In genomic region chr10:124230586-124231187, GRCh38 we compare ENCODE assay signal across 20 cellular contexts.
DNase-seq lines count a peak whose midpoint lies in the region; ATAC-seq, FAIRE-seq and TF ChIP-seq lines count a peak whose summit lies in the region.
"Had no signal": no experiment of that assay in that cellular context is flagged by ENCODE, and none has a peak within 500 bp of the region (broad histone marks: within the 10 kb centered on the region; RNA-seq: fewer than 3 reads in every experiment).

No MANE protein-coding gene starts in this region.

- H2AK5ac ChIP-seq in H1 (ENCODE audit: low read depth, low read length) (no peak overlapping the region), trophoblast cell (ENCODE audit: low read length) (no peak overlapping the region)

- TF ChIP-seq RAD21 in HepG2 (CRISPR knock-in tag; IDR thresholded peaks at IDR 0.05) (no peak), H1 (IDR thresholded peaks at IDR 0.05 in 1 of 2, conservative IDR thresholded peaks at IDR 0.05 in 1 of 2; ENCODE audit: low read depth in 2 of 2, low read length in 2 of 2) (no peak)

- H4K12ac ChIP-seq in trophoblast cell (ENCODE audit: low read depth, low read length), result no peak overlapping the region

- H3K36me3 Mint-ChIP-seq in activated CD4-positive, alpha-beta memory T cell treated with anti-CD3 and anti-CD28 coated beads for 36 hours, result no peaks in the 10 kb centered on the region
- H3K36me3 Mint-ChIP-seq: T-cell had no signal

- TF ChIP-seq POLR2A in HepG2 (IDR thresholded peaks at IDR 0.05; ENCODE audit: insufficient read depth in 1 of 2, low read depth in 2 of 2, low read length in 2 of 2), result no peak
- no peak for TF ChIP-seq POLR2A in right lobe of liver (IDR thresholded peaks at IDR 0.05)
- no peak for TF ChIP-seq POLR2A in H1 (IDR thresholded peaks at IDR 0.05; ENCODE audit: control extremely low read depth in 1 of 2, low read depth in 2 of 2, low read length in 2 of 2)
- TF ChIP-seq POLR2A in GM18505 (IDR thresholded peaks at IDR 0.05; ENCODE audit: borderline replicate concordance, extremely low read depth, insufficient read depth, insufficient read length), result no peak

- BruUV-seq in HepG2 (replicated peaks; lab: Mats Ljungman, UMichigan), result no TSS peak

- H3K79me2 ChIP-seq in HepG2 (ENCODE audit: insufficient read depth, low read length), result no peaks in the 10 kb centered on the region
- no peaks in the 10 kb centered on the region for H3K79me2 ChIP-seq in H1 (ENCODE audit: control insufficient read depth in 1 of 2, insufficient read depth in 2 of 2, low read length in 2 of 2)
- H3K79me2 ChIP-seq in trophoblast cell (ENCODE audit: control insufficient read depth, insufficient read depth, low read length, poor library complexity), result no peaks in the 10 kb centered on the region

- H3K9me3 ChIP-seq in HepG2 (ENCODE audit: low read length) (peaks cover 44% of the 10 kb centered on the region), right lobe of liver (no peaks in the 10 kb centered on the region), H1 (ENCODE audit: insufficient read depth in 2 of 2, low read depth in 1 of 2, low read length in 1 of 2) (peaks cover 0 to 32% of the 10 kb centered on the region in 2 experiments; a peak in 3 of 4 replicates), trophoblast cell (ENCODE audit: insufficient read depth, low read depth, low read length) (peaks cover 2% of the 10 kb centered on the region)
- H3K9me3 ChIP-seq: esophagus muscularis mucosa, gastroesophageal sphincter had no signal

- H3K56ac ChIP-seq in H1 (replicated peaks; ENCODE audit: insufficient read length, low read depth, low read length), result no peak overlapping the region

- H4K20me1 ChIP-seq in HepG2 (ENCODE audit: insufficient read depth, low read length), result no peaks in the 10 kb centered on the region
- H4K20me1 ChIP-seq in H1 (replicated peaks in 1 of 2; ENCODE audit: control insufficient read depth in 1 of 2, insufficient read depth in 2 of 2, low read length in 2 of 2), result no peaks in the 10 kb centered on the region

- H3K36me3 ChIP-seq in HepG2 (replicated peaks in 1 of 2; ENCODE audit: control insufficient read depth in 1 of 2, insufficient read depth in 2 of 2, low read length in 2 of 2) (no peaks in the 10 kb centered on the region), right lobe of liver (no peaks in the 10 kb centered on the region), H1 (ENCODE audit: control insufficient read depth in 2 of 4, insufficient read depth in 4 of 4, low read length in 3 of 4) (no peaks in the 10 kb centered on the region; a peak in 1 of 8 replicates), trophoblast cell (ENCODE audit: control insufficient read depth in 1 of 2, insufficient read depth in 2 of 2, low read length in 2 of 2) (no peaks in the 10 kb centered on the region)
- H3K36me3 ChIP-seq: esophagus muscularis mucosa, gastroesophageal sphincter had no signal

- TF ChIP-seq CTCF in HepG2 (CRISPR knock-in tag; IDR thresholded peaks at IDR 0.05), result no peak
- no peak for TF ChIP-seq CTCF in right lobe of liver (IDR thresholded peaks at IDR 0.05)
- no peak for TF ChIP-seq CTCF in H1 (IDR thresholded peaks at IDR 0.05; ENCODE audit: control extremely low read depth in 1 of 3, insufficient read depth in 1 of 3, low read depth in 1 of 3, low read length in 3 of 3)

- no peak for TF ChIP-seq EP300 in HepG2 (IDR thresholded peaks at IDR 0.05; ENCODE audit: low read depth in 2 of 2, low read length in 2 of 2)
- no peak for TF ChIP-seq EP300 in HepG2 (CRISPR knock-in tag; IDR thresholded peaks at IDR 0.05; ENCODE audit: borderline replicate concordance)
- TF ChIP-seq EP300 in H1 (IDR thresholded peaks at IDR 0.05; ENCODE audit: borderline replicate concordance in 1 of 2, low read depth in 2 of 2, low read length in 2 of 2), result no peak

- H3K18ac ChIP-seq in H1 (ENCODE audit: extremely low read depth, low read length), result no peak overlapping the region
- H3K18ac ChIP-seq in trophoblast cell (ENCODE audit: low read length), result no peak overlapping the region

- no peak overlapping the region for H4K91ac ChIP-seq in H1 (replicated peaks; ENCODE audit: insufficient read length, low read length)
- no peak overlapping the region for H4K91ac ChIP-seq in trophoblast cell (ENCODE audit: low read depth, low read length)

- no peak overlapping the region for H2BK20ac ChIP-seq in H1 (ENCODE audit: low read length)

- intact Hi-C loops in HepG2 (cut with micrococcal nuclease; ENCODE audit: unreplicated experiment), result no loop called here
- intact Hi-C loops in right lobe of liver (cut with DNase I), result no loop called here
- intact Hi-C loops in activated CD4-positive, alpha-beta memory T cell treated with anti-CD3 and anti-CD28 coated beads for 36 hours (cut with micrococcal nuclease), result loop anchor here (10.0 kb wide), 1 partner anchor 236 kb away; no protein-coding TSS in a partner anchor

- H3K9ac ChIP-seq in HepG2 (ENCODE audit: insufficient read depth, low read depth, low read length), result no peak overlapping the region
- H3K9ac ChIP-seq in H1 (replicated peaks in 1 of 4; ENCODE audit: extremely low read depth in 1 of 4, low read depth in 3 of 4, low read length in 3 of 4), result no peak overlapping the region
- H3K9ac ChIP-seq in trophoblast cell (ENCODE audit: low read length), result no peak overlapping the region

- no peak overlapping the region for H2BK5ac ChIP-seq in H1 (ENCODE audit: low read depth, low read length)
- H2BK5ac ChIP-seq in trophoblast cell (ENCODE audit: low read depth, low read length, poor library complexity), result no peak overlapping the region

- H4K8ac ChIP-seq in H1 (ENCODE audit: extremely low read depth, insufficient read depth, low read length), result no peak overlapping the region; the same call in 1 of the 2 replicates
- H4K8ac ChIP-seq in trophoblast cell (ENCODE audit: low read depth, low read length), result no peak overlapping the region

- H3K4me2 ChIP-seq in HepG2 (ENCODE audit: low read depth, low read length), result no peak overlapping the region
- no peak overlapping the region for H3K4me2 ChIP-seq in H1 (ENCODE audit: insufficient read depth in 1 of 2, low read depth in 2 of 2, low read length in 2 of 2)
- no peak overlapping the region for H3K4me2 ChIP-seq in trophoblast cell (ENCODE audit: low read length)
- H3K4me2 ChIP-seq: PC-9 had no signal

- no peaks in the 10 kb centered on the region for H3K27me3 Mint-ChIP-seq in activated CD4-positive, alpha-beta memory T cell treated with anti-CD3 and anti-CD28 coated beads for 36 hours
- H3K27me3 Mint-ChIP-seq: T-cell had no signal

- H3K27ac ChIP-seq in HepG2 (ENCODE audit: extremely low read length, insufficient read depth, low read length) (no peak overlapping the region), right lobe of liver (no peak overlapping the region), H1 (ENCODE audit: low read depth, low read length) (no peak overlapping the region), trophoblast cell (ENCODE audit: low read depth, low read length) (no peak overlapping the region)
- H3K27ac ChIP-seq: esophagus muscularis mucosa, gastroesophageal sphincter, PC-9 had no signal

- no peaks in the 10 kb centered on the region for H3K23me2 ChIP-seq in H1 (ENCODE audit: low read depth, low read length)

- 37% methylated on average over 11 of the region's 11 CpGs for WGBS in HepG2 (ENCODE audit: low lambda C conversion rate)
- WGBS in right lobe of liver (ENCODE audit: insufficient coverage, low coverage, low lambda C conversion rate, missing lambda C conversion rate), result 82% methylated on average over 11 of the region's 11 CpGs
- 88% methylated on average over 11 of the region's 11 CpGs; no CpG with 5 or more reads in 1 of the 2 experiments for WGBS in H1 (ENCODE audit: extremely low coverage in 1 of 2, insufficient coverage in 1 of 2, insufficient read length in 1 of 2, insufficient replicate concordance in 2 of 2, low coverage in 1 of 2, low lambda C conversion rate in 2 of 2, missing lambda C conversion rate in 1 of 2), 2 experiments
- no CpG with 5 or more reads among the region's 11 CpGs for WGBS in trophoblast cell (ENCODE audit: extremely low coverage, insufficient coverage, insufficient read length)

- H3K27me3 ChIP-seq in HepG2 (ENCODE audit: control insufficient read depth in 1 of 2, insufficient read depth in 2 of 2, low read length in 2 of 2), result peaks cover 1 to 8% of the 10 kb centered on the region in 2 experiments; a peak in 2 of 5 replicates
- H3K27me3 ChIP-seq in right lobe of liver, result no peaks in the 10 kb centered on the region
- H3K27me3 ChIP-seq in H1 (replicated peaks in 1 of 4; ENCODE audit: control insufficient read depth in 3 of 4, extremely low read depth in 1 of 4, insufficient read depth in 3 of 4, low read length in 3 of 4), result no peaks in the 10 kb centered on the region; a peak in 1 of 7 replicates
- no peaks in the 10 kb centered on the region for H3K27me3 ChIP-seq in trophoblast cell (ENCODE audit: insufficient read depth, low read length)
- H3K27me3 ChIP-seq: esophagus muscularis mucosa, gastroesophageal sphincter had no signal

- H3K4me1 ChIP-seq in HepG2 (ENCODE audit: insufficient read depth, low read length) (no peaks in the 10 kb centered on the region), right lobe of liver (no peaks in the 10 kb centered on the region), H1 (replicated peaks in 1 of 4; ENCODE audit: control insufficient read depth in 3 of 4, insufficient read depth in 4 of 4, low read length in 3 of 4) (no peaks in the 10 kb centered on the region; a peak in 1 of 7 replicates), trophoblast cell (ENCODE audit: control insufficient read depth in 1 of 2, insufficient read depth in 2 of 2, low read length in 2 of 2) (no peaks in the 10 kb centered on the region)

- H3K9me3 Mint-ChIP-seq in activated CD4-positive, alpha-beta memory T cell treated with anti-CD3 and anti-CD28 coated beads for 36 hours, result peaks cover 43% of the 10 kb centered on the region

- no peak overlapping the region for H3K14ac ChIP-seq in H1 (ENCODE audit: insufficient read length)
- no peak overlapping the region for H3K14ac ChIP-seq in trophoblast cell (ENCODE audit: low read length)

- H2BK15ac ChIP-seq in H1 (ENCODE audit: low read length), result 0 out of 2 replicates have a peak overlapping the region, but pooled peaks have one; percentile 18

- H2AFZ ChIP-seq in HepG2 (ENCODE audit: low read length) (no peak overlapping the region), H1 (ENCODE audit: low read length) (no peak overlapping the region), trophoblast cell (ENCODE audit: insufficient read depth, low read length, poor library complexity) (no peak overlapping the region)
- H2AFZ ChIP-seq: PC-9 had no signal

- DNase-seq in HepG2 (ENCODE audit: low spot score) (no peak), right lobe of liver (no peak), H1 (ENCODE audit: low read depth in 1 of 2, low spot score in 2 of 2) (no peak), RCC 7860 (ENCODE audit: low spot score) (no peak), dermis blood vessel endothelial cell (no peak), trophoblast cell (no peak)
- DNase-seq in activated CD4-positive, alpha-beta memory T cell treated with anti-CD3 and anti-CD28 coated beads for 36 hours, result no peak
- DNase-seq: aorta, cerebellar nuclear complex, DMS79, kidney glomerular epithelial cell, NCI-H1092 treated with DMSO at 0.1 percent for 48 hours, NCI-H2029, PC-9, SIG-M5 had no signal

- H2BK12ac ChIP-seq in H1 (ENCODE audit: low read depth, low read length) (no peak overlapping the region), trophoblast cell (ENCODE audit: low read length) (no peak overlapping the region)

- POLR2A ChIA-PET in HepG2 (lab: Yijun Ruan, JAX) (no interaction called here), H1 (lab: Charles Lee; ENCODE audit: partially characterized antibody) (no interaction called here)
- POLR2A ChIA-PET in activated CD4-positive, alpha-beta memory T cell treated with anti-CD3 and anti-CD28 coated beads for 36 hours (lab: Charles Lee), result no interaction called here

- H2BK120ac ChIP-seq in H1 (replicated peaks; ENCODE audit: low read depth, low read length), result no peak overlapping the region
- no peak overlapping the region for H2BK120ac ChIP-seq in trophoblast cell (ENCODE audit: insufficient read depth, low read length, poor library complexity)

- H3K23ac ChIP-seq in H1 (ENCODE audit: insufficient read length) (no peak overlapping the region), trophoblast cell (ENCODE audit: low read length) (no peak overlapping the region)

- peaks cover 2% of the 10 kb centered on the region for H3K4me1 Mint-ChIP-seq in activated CD4-positive, alpha-beta memory T cell treated with anti-CD3 and anti-CD28 coated beads for 36 hours (ENCODE audit: low read depth)

- H3K4ac ChIP-seq in H1 (replicated peaks; ENCODE audit: insufficient read length, low read depth, low read length), result no peak overlapping the region
- H3K4ac ChIP-seq in trophoblast cell (ENCODE audit: low read depth, low read length), result no peak overlapping the region

- in situ Hi-C loops in HepG2 (cut with HindIII; ENCODE audit: extremely low pct_ligation_motif_present, low pct_unique_long_range_greater_than_20kb), result no loop called here

- no peak overlapping the region for H3K4me3 ChIP-seq in HepG2 (replicated peaks in 1 of 3; ENCODE audit: insufficient read depth in 1 of 3, low read depth in 2 of 3, low read length in 3 of 3)
- H3K4me3 ChIP-seq in right lobe of liver, result no peak overlapping the region
- no peak overlapping the region for H3K4me3 ChIP-seq in H1 (ENCODE audit: extremely low read depth in 1 of 4, insufficient read depth in 2 of 4, low read depth in 3 of 4, low read length in 4 of 4)
- no peak overlapping the region for H3K4me3 ChIP-seq in trophoblast cell (ENCODE audit: low read depth, low read length)
- H3K4me3 ChIP-seq: esophagus muscularis mucosa, gastroesophageal sphincter, PC-9 had no signal

- FAIRE-seq in HepG2 (lab: Jason Lieb, UNC) (peak; percentile 8), H1 (lab: Jason Lieb, UNC) (peak; percentile 86), RCC 7860 (lab: Jason Lieb, UNC) (no peak)
- FAIRE-seq: H54 had no signal

- peak overlapping the region; percentile 55 for H3K27ac Mint-ChIP-seq in activated CD4-positive, alpha-beta memory T cell treated with anti-CD3 and anti-CD28 coated beads for 36 hours
- H3K27ac Mint-ChIP-seq: T-cell had no signal

- H3K4me3 Mint-ChIP-seq in activated CD4-positive, alpha-beta memory T cell treated with anti-CD3 and anti-CD28 coated beads for 36 hours, result peak overlapping the region; percentile 24

- no peak for ATAC-seq in HepG2
- no peak for ATAC-seq in right lobe of liver
- no peak for ATAC-seq in GM18505 (IDR thresholded peaks at IDR 0.05; ENCODE audit: unreplicated experiment)
- ATAC-seq: gastroesophageal sphincter had no signal

- H3K79me1 ChIP-seq in H1 (ENCODE audit: low read depth, low read length), result no peaks in the 10 kb centered on the region
- no peaks in the 10 kb centered on the region for H3K79me1 ChIP-seq in trophoblast cell (ENCODE audit: low read length)

- no peak overlapping the region for H4K5ac ChIP-seq in H1 (ENCODE audit: insufficient read length, low read depth, low read length)

- CTCF ChIA-PET in HepG2 (lab: Yijun Ruan, JAX; ENCODE audit: low intra/inter-chr PET ratio, low total read pairs) (no interaction called here), H1 (lab: Charles Lee; ENCODE audit: partially characterized antibody) (interaction anchor here (1.0 to 1.6 kb wide), 3 partner anchors 12 to 236 kb away, joined by 4 to 5 read pairs (median 5); no protein-coding TSS in a partner anchor)
- CTCF ChIA-PET in activated CD4-positive, alpha-beta memory T cell treated with anti-CD3 and anti-CD28 coated beads for 36 hours (lab: Charles Lee), result interaction anchor here (1.0 to 2.7 kb wide), 2 partner anchors 158 to 236 kb away, joined by 4 to 9 read pairs; no protein-coding TSS in a partner anchor
